ENCODE assay signal across 9 cellular contexts in genomic region chr2:109032229-109032800, GRCh38. TPM values are rescaled to one million over a fixed set of nuclear protein-coding genes. Genes with fewer than 3 reads are reported as not detected.
DNase-seq lines count a peak whose midpoint lies in the region; ATAC-seq, FAIRE-seq and TF ChIP-seq lines count a peak whose summit lies in the region.
"Had no signal": no experiment of that assay in that cellular context is flagged by ENCODE, and none has a peak within 500 bp of the region (broad histone marks: within the 10 kb centered on the region; RNA-seq: fewer than 3 reads in every experiment).

No MANE protein-coding gene starts in this region.

- H3K27me3 Mint-ChIP-seq in activated T-helper 1 cell treated with anti-CD3 and anti-CD28 coated beads, Interleukin-12 subunit alpha, Interleukin-12 subunit beta, Interleukin-2, Interleukin-4 antibody, amounts not matched to agents 30 ng/mL and 10 ng/mL and 1 ng/mL, durations not matched to agents 14 hours and 24 hours and 36 hours (ENCODE audit: insufficient read depth) = peaks cover 3% of the 10 kb centered on the region
- no peaks in the 10 kb centered on the region for H3K27me3 Mint-ChIP-seq in stimulated activated naive CD8-positive, alpha-beta T cell treated with anti-CD3 and anti-CD28 coated beads, Interleukin-15, amount 100 ng/mL, for 72 hours

- peaks cover 7% of the 10 kb centered on the region for H3K4me1 ChIP-seq in NT2/D1 (ENCODE audit: insufficient read depth, insufficient read length)
- peaks cover 0 to 4% of the 10 kb centered on the region in 2 donors for H3K4me1 ChIP-seq in kidney (ENCODE audit: control insufficient read depth in 1 of 2, insufficient read depth in 1 of 2, low read depth in 1 of 2, low read length in 2 of 2)

- peak overlapping the region; percentile 86 for H3K4me3 Mint-ChIP-seq in activated T-helper 1 cell treated with anti-CD3 and anti-CD28 coated beads, Interleukin-12 subunit alpha, Interleukin-12 subunit beta, Interleukin-2, Interleukin-4 antibody, amounts not matched to agents 30 ng/mL and 10 ng/mL and 1 ng/mL, durations not matched to agents 14 hours and 24 hours and 36 hours
- H3K4me3 Mint-ChIP-seq in stimulated activated naive CD8-positive, alpha-beta T cell treated with anti-CD3 and anti-CD28 coated beads, Interleukin-15, amount 100 ng/mL, for 72 hours = peak overlapping the region; percentile 85 to 93

- H3K4me3 ChIP-seq in NT2/D1 (ENCODE audit: insufficient read length, low read depth) (peak overlapping the region; percentile 53), kidney (ENCODE audit: low read length in 2 of 2) (peak overlapping the region; percentile 51 to 58)

- peak; percentile 60 for ATAC-seq in stimulated activated naive CD8-positive, alpha-beta T cell treated with anti-CD3 and anti-CD28 coated beads, Interleukin-15, amount 100 ng/mL, for 72 hours
- ATAC-seq in HG02759 (IDR thresholded peaks at IDR 0.05; ENCODE audit: unreplicated experiment) (no peak), HG02885 (IDR thresholded peaks at IDR 0.05; ENCODE audit: poor library complexity, unreplicated experiment) (no peak)

- DNase-seq in NT2/D1 (ENCODE audit: low read depth, low spot score) (no peak), kidney (no peak), posterior vena cava (ENCODE audit: low spot score) (no peak), KBM-7 (no peak)
- DNase-seq in activated T-helper 1 cell treated with anti-CD3 and anti-CD28 coated beads, Interleukin-12 subunit alpha, Interleukin-12 subunit beta, Interleukin-2, Interleukin-4 antibody, amounts not matched to agents 30 ng/mL and 10 ng/mL and 1 ng/mL, durations not matched to agents 14 hours and 24 hours and 36 hours (ENCODE audit: low spot score) = peak; percentile 9
- peak; percentile 32 to 40 for DNase-seq in stimulated activated naive CD8-positive, alpha-beta T cell treated with anti-CD3 and anti-CD28 coated beads, Interleukin-15, amount 100 ng/mL, for 72 hours
- DNase-seq: retina had no signal

- in situ Hi-C loops in KBM-7 (cut with MboI; ENCODE audit: low pct_unique_long_range_greater_than_20kb, low sequenced_read_pairs) = no loop called here

- no peak overlapping the region for H3K27ac ChIP-seq in kidney (ENCODE audit: low read depth in 2 of 2, low read length in 2 of 2)

- TF ChIP-seq CTCF in kidney (IDR thresholded peaks at IDR 0.05; ENCODE audit: borderline replicate concordance, extremely low read depth, insufficient read depth) = no peak

- H3K27ac Mint-ChIP-seq in activated T-helper 1 cell treated with anti-CD3 and anti-CD28 coated beads, Interleukin-12 subunit alpha, Interleukin-12 subunit beta, Interleukin-2, Interleukin-4 antibody, amounts not matched to agents 30 ng/mL and 10 ng/mL and 1 ng/mL, durations not matched to agents 14 hours and 24 hours and 36 hours = peak overlapping the region; percentile 89
- H3K27ac Mint-ChIP-seq in stimulated activated naive CD8-positive, alpha-beta T cell treated with anti-CD3 and anti-CD28 coated beads, Interleukin-15, amount 100 ng/mL, for 72 hours = peak overlapping the region; percentile 92 to 96

- H3K9me3 Mint-ChIP-seq in activated T-helper 1 cell treated with anti-CD3 and anti-CD28 coated beads, Interleukin-12 subunit alpha, Interleukin-12 subunit beta, Interleukin-2, Interleukin-4 antibody, amounts not matched to agents 30 ng/mL and 10 ng/mL and 1 ng/mL, durations not matched to agents 14 hours and 24 hours and 36 hours = peaks cover 4% of the 10 kb centered on the region
- peaks cover 5 to 6% of the 10 kb centered on the region in 2 donors for H3K9me3 Mint-ChIP-seq in stimulated activated naive CD8-positive, alpha-beta T cell treated with anti-CD3 and anti-CD28 coated beads, Interleukin-15, amount 100 ng/mL, for 72 hours

- peaks cover 27% of the 10 kb centered on the region for H3K4me1 Mint-ChIP-seq in activated T-helper 1 cell treated with anti-CD3 and anti-CD28 coated beads, Interleukin-12 subunit alpha, Interleukin-12 subunit beta, Interleukin-2, Interleukin-4 antibody, amounts not matched to agents 30 ng/mL and 10 ng/mL and 1 ng/mL, durations not matched to agents 14 hours and 24 hours and 36 hours (ENCODE audit: low read depth)
- peaks cover 65% of the 10 kb centered on the region for H3K4me1 Mint-ChIP-seq in stimulated activated naive CD8-positive, alpha-beta T cell treated with anti-CD3 and anti-CD28 coated beads, Interleukin-15, amount 100 ng/mL, for 72 hours

- H3K27me3 ChIP-seq in NT2/D1 (ENCODE audit: insufficient read depth, insufficient read length) = peaks cover 37% of the 10 kb centered on the region

- H3K36me3 Mint-ChIP-seq in activated T-helper 1 cell treated with anti-CD3 and anti-CD28 coated beads, Interleukin-12 subunit alpha, Interleukin-12 subunit beta, Interleukin-2, Interleukin-4 antibody, amounts not matched to agents 30 ng/mL and 10 ng/mL and 1 ng/mL, durations not matched to agents 14 hours and 24 hours and 36 hours (ENCODE audit: low read depth) = peaks cover 6% of the 10 kb centered on the region

- H3K36me3 ChIP-seq in NT2/D1 (ENCODE audit: insufficient read depth, insufficient read length, low read length) = no peaks in the 10 kb centered on the region
- no peaks in the 10 kb centered on the region for H3K36me3 ChIP-seq in kidney (ENCODE audit: control insufficient read depth in 1 of 2, insufficient read depth in 2 of 2, low read length in 2 of 2)

- FAIRE-seq in kidney (lab: Jason Lieb, UNC) = no peak

- H3K9me3 ChIP-seq in NT2/D1 (ENCODE audit: insufficient read depth, low read length) = peaks cover 17% of the 10 kb centered on the region; the same call in 1 of the 2 replicates
- no peaks in the 10 kb centered on the region for H3K9me3 ChIP-seq in kidney (ENCODE audit: control insufficient read depth in 1 of 2, low read length in 2 of 2)

- intact Hi-C loops in activated T-helper 1 cell treated with anti-CD3 and anti-CD28 coated beads, Interleukin-12 subunit alpha, Interleukin-12 subunit beta, Interleukin-2, Interleukin-4 antibody, amounts not matched to agents 30 ng/mL and 10 ng/mL and 1 ng/mL, durations not matched to agents 14 hours and 24 hours and 36 hours (cut with micrococcal nuclease) = loop anchor here (5.0 to 10.0 kb wide), 4 partner anchors 95 to 482 kb away; partner anchors contain the start of gene SH3RF3
- intact Hi-C loops in kidney (cut with DNase I) (no loop called here), posterior vena cava (cut with DNase I) (loop anchor here in 1 of 2 donors (5.0 kb wide), 1 partner anchor 670 kb away; no protein-coding TSS in a partner anchor)

- no peak overlapping the region for H3K9ac ChIP-seq in NT2/D1 (ENCODE audit: insufficient read length, low read depth)
- H3K9ac ChIP-seq in kidney (ENCODE audit: low read length in 2 of 2) = no peak overlapping the region

RNA-seq across cellular contexts. Expression of gene EDAR, which starts 43.3 kb away (rescaled TPM):
- 1.9 and 2.3 TPM in 2 replicates for total RNA-seq in activated T-helper 1 cell treated with anti-CD3 and anti-CD28 coated beads, Interleukin-12 subunit alpha, Interleukin-12 subunit beta, Interleukin-2, Interleukin-4 antibody, amounts not matched to agents 30 ng/mL and 10 ng/mL and 1 ng/mL, durations not matched to agents 14 hours and 24 hours and 36 hours
- total RNA-seq in kidney (3.1 TPM), posterior vena cava (not detected)
- polyA plus RNA-seq in kidney (ENCODE audit: insufficient read depth, low read depth, low replicate concordance) = 0.17 TPM

Comparison
In these comparisons a context has a peak if more than half of its experiments do, and no peak if none do; other contexts are left out.
1. DNase-seq: peak in activated T-helper 1 cell treated with anti-CD3 and anti-CD28 coated beads, Interleukin-12 subunit alpha, Interleukin-12 subunit beta, Interleukin-2, Interleukin-4 antibody, amounts not matched to agents 30 ng/mL and 10 ng/mL and 1 ng/mL, durations not matched to agents 14 hours and 24 hours and 36 hours (single experiment) and stimulated activated naive CD8-positive, alpha-beta T cell treated with anti-CD3 and anti-CD28 coated beads, Interleukin-15, amount 100 ng/mL, for 72 hours (2 of 2); none in NT2/D1 (single experiment), kidney (single experiment), posterior vena cava (single experiment) and KBM-7 (single experiment).